In the genomic region with DNA sequence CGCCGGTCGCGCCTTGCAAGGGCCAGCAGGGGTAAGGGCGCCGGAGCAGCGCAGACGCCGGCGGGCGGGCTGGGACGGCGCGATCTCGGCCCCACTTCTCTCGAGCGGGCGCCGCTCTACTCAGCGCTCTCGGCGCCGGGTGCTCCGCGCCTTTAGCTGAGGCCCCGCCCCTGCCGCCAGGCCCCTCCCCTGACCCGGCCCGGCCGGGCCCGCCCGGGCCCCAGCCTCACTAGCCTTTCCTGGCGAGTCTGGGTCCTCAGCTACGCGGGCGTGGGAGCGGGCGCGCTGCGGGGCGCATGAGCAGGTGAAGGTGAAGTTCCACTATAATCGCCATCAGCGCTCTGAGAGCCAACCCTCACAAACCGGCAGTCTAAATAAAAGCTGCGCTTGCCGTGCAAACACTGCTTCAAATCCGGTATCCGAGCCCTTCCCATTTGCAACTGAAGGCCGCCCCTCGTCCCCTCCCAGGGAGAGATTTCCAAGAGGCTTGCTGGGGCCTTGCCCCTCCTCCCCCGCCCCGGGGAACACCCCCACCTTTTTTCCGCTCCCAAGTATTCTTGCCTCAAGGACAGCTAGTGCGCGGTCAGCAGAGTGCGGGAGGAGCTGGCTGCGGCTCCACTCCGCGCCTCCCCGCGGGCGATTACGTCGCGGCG, we compare ENCODE assay signal across 8 cellular contexts. TPM values are rescaled to one million over a fixed set of nuclear protein-coding genes. Genes with fewer than 3 reads are reported as not detected.
A peak's percentile ranks its signal among the peaks of the same experiment; 100 is the strongest.
DNase-seq lines count a peak whose midpoint lies in the region; ATAC-seq and TF ChIP-seq lines count a peak whose summit lies in the region.

A gene with protein sequence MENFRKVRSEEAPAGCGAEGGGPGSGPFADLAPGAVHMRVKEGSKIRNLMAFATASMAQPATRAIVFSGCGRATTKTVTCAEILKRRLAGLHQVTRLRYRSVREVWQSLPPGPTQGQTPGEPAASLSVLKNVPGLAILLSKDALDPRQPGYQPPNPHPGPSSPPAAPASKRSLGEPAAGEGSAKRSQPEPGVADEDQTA (minus strand): TSS at position 125 of the 653 bp plus-strand sequence. CDS start 189 bp downstream, outside the sequence.

- ATAC-seq in GM21723 (IDR thresholded peaks at IDR 0.05; ENCODE audit: unreplicated experiment): peak; percentile 79

- H3K4me3 ChIP-seq in Loucy (ENCODE audit: low read length, poor library complexity, severe bottlenecking) (peak within 1 kb of the TSS; percentile 24), hepatocyte (peak within 1 kb of the TSS; percentile 76), rectal smooth muscle tissue (ENCODE audit: low read length) (peak within 1 kb of the TSS; percentile 79), vagina (peak within 1 kb of the TSS; percentile 57 to 68)

- H3K9me3 ChIP-seq in Loucy (ENCODE audit: insufficient read depth, low read depth, low read length): no peaks in the 10 kb centered on the region
- no peaks in the 10 kb centered on the region for H3K9me3 ChIP-seq in hepatocyte (ENCODE audit: low read depth)
- H3K9me3 ChIP-seq in vagina: no peaks in the 10 kb centered on the region

- H3K9me2 ChIP-seq in Loucy (replicated peaks; ENCODE audit: low read depth, low read length): no peaks in the 10 kb centered on the region
- no peaks in the 10 kb centered on the region for H3K9me2 ChIP-seq in hepatocyte (replicated peaks; ENCODE audit: insufficient read depth)

- no peaks in the 10 kb centered on the region for H3K79me2 ChIP-seq in Loucy (ENCODE audit: insufficient read depth, low read length)
- H3K79me2 ChIP-seq in hepatocyte: peaks cover 11% of the 10 kb centered on the region

- peaks cover 3% of the 10 kb centered on the region for H3K4me1 ChIP-seq in Loucy (ENCODE audit: insufficient read depth, low read length, poor library complexity, severe bottlenecking)
- H3K4me1 ChIP-seq in hepatocyte (ENCODE audit: insufficient read depth): peaks cover 43% of the 10 kb centered on the region
- H3K4me1 ChIP-seq in rectal smooth muscle tissue (ENCODE audit: control insufficient read depth, insufficient read depth, low read length): peaks cover 5% of the 10 kb centered on the region
- peaks cover 47% of the 10 kb centered on the region for H3K4me1 ChIP-seq in vagina

- H3K27me3 Mint-ChIP-seq in T-helper 1 cell treated with Interleukin-12 subunit alpha and Interleukin-12 subunit beta and Interleukin-4 antibody, amounts not matched to agents 30 μg/mL and 1 μg/mL, for 36 hours (ENCODE audit: low read depth): peaks cover 45% of the 10 kb centered on the region

- peak within 1 kb of the TSS; percentile 67 for H3K4me3 Mint-ChIP-seq in T-helper 1 cell treated with Interleukin-12 subunit alpha and Interleukin-12 subunit beta and Interleukin-4 antibody, amounts not matched to agents 30 μg/mL and 1 μg/mL, for 36 hours

- H3K9ac ChIP-seq in Loucy (ENCODE audit: low read depth, low read length, poor library complexity, severe bottlenecking) (no peak within 1 kb of the TSS), rectal smooth muscle tissue (ENCODE audit: low read length) (peak within 1 kb of the TSS; percentile 63)

- H3K27me3 ChIP-seq in Loucy (ENCODE audit: insufficient read depth, low read length, poor library complexity, severe bottlenecking) (no peaks in the 10 kb centered on the region), hepatocyte (peaks cover 42% of the 10 kb centered on the region), rectal smooth muscle tissue (ENCODE audit: control insufficient read depth, insufficient read depth, low read length) (peaks cover 19% of the 10 kb centered on the region), vagina (no peaks in the 10 kb centered on the region)

- no peak within 1 kb of the TSS for H3K27ac Mint-ChIP-seq in T-helper 1 cell treated with Interleukin-12 subunit alpha and Interleukin-12 subunit beta and Interleukin-4 antibody, amounts not matched to agents 30 μg/mL and 1 μg/mL, for 36 hours

- no peak within 1 kb of the TSS for H3K4me2 ChIP-seq in Loucy (ENCODE audit: low read depth, low read length, poor library complexity, severe bottlenecking)
- H3K4me2 ChIP-seq in hepatocyte: peak within 1 kb of the TSS; percentile 97

- no peaks in the 10 kb centered on the region for H3K36me3 Mint-ChIP-seq in T-helper 1 cell treated with Interleukin-12 subunit alpha and Interleukin-12 subunit beta and Interleukin-4 antibody, amounts not matched to agents 30 μg/mL and 1 μg/mL, for 36 hours (ENCODE audit: low read depth)

- H2AFZ ChIP-seq in Loucy (ENCODE audit: low read length) (no peak within 1 kb of the TSS), hepatocyte (peak within 1 kb of the TSS; percentile 95)

- H3F3A ChIP-seq in Loucy (ENCODE audit: low read depth): no peaks in the 10 kb centered on the region

- H3K36me3 ChIP-seq in Loucy (ENCODE audit: insufficient read depth, low read length): no peaks in the 10 kb centered on the region
- no peaks in the 10 kb centered on the region for H3K36me3 ChIP-seq in hepatocyte (replicated peaks; ENCODE audit: insufficient read depth, low read depth)
- no peaks in the 10 kb centered on the region for H3K36me3 ChIP-seq in rectal smooth muscle tissue (ENCODE audit: control insufficient read depth, insufficient read depth, low read length)
- no peaks in the 10 kb centered on the region for H3K36me3 ChIP-seq in vagina

- TF ChIP-seq POLR2A in vagina (IDR thresholded peaks at IDR 0.05): peak in 1 of 2 donors; percentile 67

- intact Hi-C loops in vagina (cut with DNase I): loop anchor here (5.0 kb wide), 2 partner anchors 174 to 251 kb away; partner anchors contain the start of gene CSK

- H3K27ac ChIP-seq in hepatocyte (peak within 1 kb of the TSS; percentile 90), rectal smooth muscle tissue (ENCODE audit: low read depth, low read length) (peak within 1 kb of the TSS; percentile 8), vagina (peak within 1 kb of the TSS; percentile 81)

- peaks cover 17% of the 10 kb centered on the region for H3K4me1 Mint-ChIP-seq in T-helper 1 cell treated with Interleukin-12 subunit alpha and Interleukin-12 subunit beta and Interleukin-4 antibody, amounts not matched to agents 30 μg/mL and 1 μg/mL, for 36 hours (ENCODE audit: low read depth)

- 1% methylated on average over 38 of the region's 66 CpGs for WGBS in hepatocyte (ENCODE audit: low lambda C conversion rate, missing lambda C conversion rate)

- no peaks in the 10 kb centered on the region for H3K9me3 Mint-ChIP-seq in T-helper 1 cell treated with Interleukin-12 subunit alpha and Interleukin-12 subunit beta and Interleukin-4 antibody, amounts not matched to agents 30 μg/mL and 1 μg/mL, for 36 hours

- DNase-seq in DMS79 treated with DMSO at 0.1 percent for 48 hours (lab: John Stamatoyannopoulos, UW) (peak; percentile 30), astrocyte of the hippocampus (ENCODE audit: low read depth, low spot score) (peak; percentile 77), hepatocyte (ENCODE audit: low spot score) (peak; percentile 88), vagina (ENCODE audit: extremely low spot score in 2 of 2) (no peak)

- H4K20me1 ChIP-seq in Loucy (ENCODE audit: insufficient read depth, low read length, poor library complexity, severe bottlenecking): no peaks in the 10 kb centered on the region
- peaks cover 3% of the 10 kb centered on the region for H4K20me1 ChIP-seq in hepatocyte (ENCODE audit: insufficient read depth, poor library complexity, severe bottlenecking)

- TF ChIP-seq CTCF in Loucy (conservative IDR thresholded peaks at IDR 0.05; ENCODE audit: low read length) (no peak), hepatocyte (IDR thresholded peaks at IDR 0.05; ENCODE audit: poor library complexity) (no peak), vagina (IDR thresholded peaks at IDR 0.05) (no peak)

RNA-seq across cellular contexts. Expression of the gene that starts here (rescaled TPM):
- 22.7 and 23.4 TPM in 2 replicates for total RNA-seq in hepatocyte
- polyA plus RNA-seq in hepatocyte: 60.4 and 65.6 TPM in 2 replicates
- total RNA-seq in vagina: 11.3 TPM

Comparison
In these comparisons a context has a peak if more than half of its experiments do, and no peak if none do; other contexts are left out.
1. DNase-seq: peak in DMS79 treated with DMSO at 0.1 percent for 48 hours (single experiment), astrocyte of the hippocampus (single experiment) and hepatocyte (single experiment); none in vagina (0 of 2).
2. H3K4me3 ChIP-seq: peak in every context shown above with its lines; median percentile 79 in rectal smooth muscle tissue; 76 in hepatocyte; 62 in vagina; 24 in Loucy.
3. H3K27ac ChIP-seq: peak in every context shown above with its lines; median percentile 90 in hepatocyte; 81 in vagina; 8 in rectal smooth muscle tissue.